9 cellular contexts compared by ENCODE assay signal in genomic region chr17:1710807-1711553, GRCh38. TPM values are rescaled to one million over a fixed set of nuclear protein-coding genes. Genes with fewer than 3 reads are reported as not detected.
DNase-seq lines count a peak whose midpoint lies in the region; ATAC-seq and TF ChIP-seq lines count a peak whose summit lies in the region.
"Had no signal": no experiment of that assay in that cellular context is flagged by ENCODE, and none has a peak within 500 bp of the region (broad histone marks: within the 10 kb centered on the region; RNA-seq: fewer than 3 reads in every experiment).

No MANE protein-coding gene starts in this region.

- H3K4me1 ChIP-seq in heart left ventricle (peaks cover 4 to 56% (median 42%) of the 10 kb centered on the region in 12 donors), colonic mucosa (peaks cover 17% of the 10 kb centered on the region), mesodermal cell (ENCODE audit: control insufficient read depth, insufficient read depth, low read length, poor library complexity, severe bottlenecking) (peaks cover 38% of the 10 kb centered on the region), vagina (peaks cover 45% of the 10 kb centered on the region)

- DNase-seq in heart left ventricle (no peak), left cardiac atrium (no peak), colonic mucosa (peak; percentile 36), vagina (ENCODE audit: extremely low spot score in 2 of 2) (peak in 1 of 2 donors; percentile 87), hypothalamus (lab: John Stamatoyannopoulos, UW) (no peak)
- DNase-seq: stimulated activated CD4-positive, alpha-beta T cell treated with anti-CD3 and anti-CD28 coated beads, Interleukin-4, amount 100 ng/mL, for 4 hours had no signal

- 34 to 42% (median 38%) methylated on average over 14 of the region's 14 CpGs for WGBS in heart left ventricle, 4 donors
- WGBS in mesodermal cell (ENCODE audit: insufficient coverage in 2 of 2), 2 experiments, result 27 to 28% methylated on average over 7 to 9 of the region's 14 CpGs

- intact Hi-C loops in heart left ventricle (cut with DNase I), result loop anchor here in 5 of 10 donors (2.0 to 10.0 kb wide), 7 partner anchors 26 to 684 kb away; partner anchors contain the start of genes OVCA2 (in 1 of the 5) and PRPF8 (in 1 of the 5)
- intact Hi-C loops in left cardiac atrium (cut with DNase I), result loop anchor here in 1 of 2 donors (5.0 kb wide), 1 partner anchor 39 kb away; no protein-coding TSS in a partner anchor
- intact Hi-C loops in colonic mucosa (cut with DNase I), result loop anchor here (5.0 kb wide), 1 partner anchor 34 kb away; no protein-coding TSS in a partner anchor
- intact Hi-C loops in vagina (cut with DNase I), result loop anchor here (10.0 kb wide), 1 partner anchor 136 kb away; no protein-coding TSS in a partner anchor

- peaks cover 0 to 37% (median 32%) of the 10 kb centered on the region in 9 donors for H3K36me3 ChIP-seq in heart left ventricle
- no peaks in the 10 kb centered on the region for H3K36me3 ChIP-seq in colonic mucosa
- peaks cover 36% of the 10 kb centered on the region for H3K36me3 ChIP-seq in mesodermal cell (ENCODE audit: control insufficient read depth, insufficient read depth, low read length)
- H3K36me3 ChIP-seq in vagina, result peaks cover 0 to 5% of the 10 kb centered on the region in 2 donors

- H3K4me3 ChIP-seq in heart left ventricle (peak overlapping the region; percentile 57 to 98 (median 75)), colonic mucosa (peak overlapping the region; percentile 65), mesodermal cell (ENCODE audit: extremely low read depth, insufficient read depth, low read length, poor library complexity, severe bottlenecking) (peak overlapping the region; percentile 49), vagina (peak overlapping the region; percentile 67 to 69)

- no peaks in the 10 kb centered on the region for H3K9me3 ChIP-seq in heart left ventricle
- no peaks in the 10 kb centered on the region for H3K9me3 ChIP-seq in colonic mucosa
- no peaks in the 10 kb centered on the region for H3K9me3 ChIP-seq in mesodermal cell (ENCODE audit: control insufficient read depth, low read length)
- no peaks in the 10 kb centered on the region for H3K9me3 ChIP-seq in vagina

- TF ChIP-seq CTCF in heart left ventricle (IDR thresholded peaks at IDR 0.05) (no peak), colonic mucosa (IDR thresholded peaks at IDR 0.05) (no peak), vagina (IDR thresholded peaks at IDR 0.05) (no peak)

- peak overlapping the region; percentile 87 to 98 for H3K9ac ChIP-seq in colonic mucosa (ENCODE audit: low read depth in 2 of 2, low read length in 2 of 2)

- no peak for ATAC-seq in heart left ventricle
- no peak for ATAC-seq in left cardiac atrium
- no peak for ATAC-seq in HG02938 (IDR thresholded peaks at IDR 0.05; ENCODE audit: unreplicated experiment)
- no peak for ATAC-seq in HG02885 (IDR thresholded peaks at IDR 0.05; ENCODE audit: poor library complexity, unreplicated experiment)

- no peak for TF ChIP-seq POLR2A in heart left ventricle (IDR thresholded peaks at IDR 0.05)
- TF ChIP-seq POLR2A in vagina (IDR thresholded peaks at IDR 0.05), result no peak

- H3K27ac ChIP-seq in heart left ventricle (peak overlapping the region; percentile 15 to 88 (median 80)), colonic mucosa (peak overlapping the region; percentile 84), mesodermal cell (ENCODE audit: low read depth, low read length, severe bottlenecking) (no peak overlapping the region), vagina (peak overlapping the region; percentile 77)

- H3K27me3 ChIP-seq in heart left ventricle (no peaks in the 10 kb centered on the region), colonic mucosa (no peaks in the 10 kb centered on the region), vagina (no peaks in the 10 kb centered on the region)

RNA-seq across cellular contexts. Expression of gene TLCD2, which starts 0.8 kb away (rescaled TPM):
- 1 to 10 TPM; 1.5 to 6.1 (median 2.3) TPM for total RNA-seq in heart left ventricle
- 1 to 10 TPM; 1.5 to 3.3 TPM for polyA plus RNA-seq in heart left ventricle
- 1 to 10 TPM; 3.7 to 6.0 TPM for total RNA-seq in left cardiac atrium
- 10 to 100 TPM; 30.2 to 32.6 TPM for total RNA-seq in colonic mucosa
- polyA plus RNA-seq in mesodermal cell (2013, experiment 1 of 2), result 0.85 TPM
- 1.2 TPM for polyA plus RNA-seq in mesodermal cell (2013, experiment 2 of 2)
- total RNA-seq in vagina, result 10.8 TPM

RNA-seq across cellular contexts. Expression of gene WDR81, which starts 13.5 kb away (rescaled TPM):
- total RNA-seq in heart left ventricle (10 to 100 TPM in 4 of 9 donors, 1 to 10 TPM in 5; 7.2 to 29.0 (median 9.3) TPM), left cardiac atrium (10 to 100 TPM; 15.4 to 16.1 TPM), colonic mucosa (10 to 100 TPM in 1 of 2 donors, 1 to 10 TPM in 1; 9.2 to 16.0 TPM), vagina (57.2 TPM)
- 10 to 100 TPM in 1 of 2 donors, 1 to 10 TPM in 1; 9.1 to 12.5 TPM for polyA plus RNA-seq in heart left ventricle
- polyA plus RNA-seq in mesodermal cell (2013, experiment 1 of 2), result 9.8 TPM
- polyA plus RNA-seq in mesodermal cell (2013, experiment 2 of 2), result 9.6 TPM

RNA-seq across cellular contexts. Expression of gene PRPF8, which starts 26.3 kb away (rescaled TPM):
- total RNA-seq in heart left ventricle (100 to 1,000 TPM; 119 to 195 (median 174) TPM), left cardiac atrium (100 to 1,000 TPM; 136 to 181 TPM), colonic mucosa (100 to 1,000 TPM; 172 to 292 TPM), vagina (247 TPM)
- polyA plus RNA-seq in heart left ventricle, result 10 to 100 TPM; 70.1 to 98.1 TPM
- 225 TPM for polyA plus RNA-seq in mesodermal cell (2013, experiment 1 of 2)
- 184 TPM for polyA plus RNA-seq in mesodermal cell (2013, experiment 2 of 2)

RNA-seq across cellular contexts. Expression of gene SERPINF2, which starts 31.7 kb away (rescaled TPM):
- total RNA-seq in heart left ventricle (1 to 10 TPM in 2 of 9 donors, under 1 TPM in 6, not detected in 1; 0.25 to 1.8 (median 0.77) TPM), left cardiac atrium (1 to 10 TPM; 4.2 to 4.9 TPM), colonic mucosa (1 to 10 TPM; 1.0 to 1.7 TPM), vagina (23.8 TPM)
- polyA plus RNA-seq in heart left ventricle, result 1 to 10 TPM in 1 of 2 donors, under 1 TPM in 1; 0.65 to 1.4 TPM
- 0.22 TPM for polyA plus RNA-seq in mesodermal cell (2013, experiment 1 of 2)
- polyA plus RNA-seq in mesodermal cell (2013, experiment 2 of 2), result not detected

RNA-seq across cellular contexts. Expression of gene SERPINF1, which starts 50.9 kb away (rescaled TPM):
- total RNA-seq in heart left ventricle (100 to 1,000 TPM in 5 of 9 donors, 10 to 100 TPM in 4; 67.5 to 460 (median 103) TPM), left cardiac atrium (100 to 1,000 TPM; 252 to 407 TPM), colonic mucosa (10 to 100 TPM; 13.3 to 39.7 TPM), vagina (1,040 TPM)
- 100 to 1,000 TPM; 101 to 125 TPM for polyA plus RNA-seq in heart left ventricle
- 31.4 TPM for polyA plus RNA-seq in mesodermal cell (2013, experiment 1 of 2)
- polyA plus RNA-seq in mesodermal cell (2013, experiment 2 of 2), result 34.2 TPM
